Comparison of ENCODE assay signal across 8 cellular contexts in genomic region chr2:89160289-89160688, GRCh38.
DNase-seq lines count a peak whose midpoint lies in the region; ATAC-seq, FAIRE-seq and TF ChIP-seq lines count a peak whose summit lies in the region.
"Not testable (repeated sequence)": the region's sequence is repeated elsewhere in the genome, so short reads cannot be mapped to it uniquely, and the experiment has no call there.

No MANE protein-coding gene starts in this region.

- H3K4me3 ChIP-seq in A673 (ENCODE audit: low read depth, low read length, poor library complexity, severe bottlenecking); GM23338; WERI-Rb-1 (ENCODE audit: low read depth, low read length): not testable (repeated sequence)

- not testable (repeated sequence) for H3K4me1 ChIP-seq in A673 (ENCODE audit: insufficient read depth, low read length, poor library complexity, severe bottlenecking); GM23338 (ENCODE audit: insufficient read depth)

- not testable (repeated sequence) for H3K9me3 Mint-ChIP-seq in GM23338; glutamatergic neuron (ENCODE audit: unreplicated experiment); progenitor cell of endocrine pancreas (ENCODE audit: low read depth)

- not testable (repeated sequence) for H3K4me1 Mint-ChIP-seq in GM23338; glutamatergic neuron (ENCODE audit: low read depth, unreplicated experiment); progenitor cell of endocrine pancreas (ENCODE audit: low read depth)

- not testable (repeated sequence) for H3K27me3 ChIP-seq in A673 (replicated peaks; ENCODE audit: insufficient read depth, low read depth, low read length, poor library complexity); GM23338 (ENCODE audit: insufficient read depth); WERI-Rb-1 (ENCODE audit: insufficient read depth, low read depth, severe bottlenecking)

- BruUV-seq in A673 (replicated peaks; lab: Mats Ljungman, UMichigan), result not testable (repeated sequence)

- H3K9me3 ChIP-seq in A673 (ENCODE audit: low read depth, low read length, poor library complexity, severe bottlenecking); WERI-Rb-1 (ENCODE audit: severe bottlenecking): not testable (repeated sequence)

- peak; percentile 66 for FAIRE-seq in GM19239 (lab: Jason Lieb, UNC)

- ATAC-seq in GM23338 (peak; percentile 99), HG02981 (IDR thresholded peaks at IDR 0.05; ENCODE audit: unreplicated experiment) (peak; percentile 61), HG03521 (IDR thresholded peaks at IDR 0.05; ENCODE audit: unreplicated experiment) (peak; percentile 69)

- CTCF ChIA-PET in A673 (lab: Charles Lee), result not testable (repeated sequence)

- peak; percentile 29; the same call in 1 of the 2 replicates for TF ChIP-seq CTCF in A673 (conservative IDR thresholded peaks at IDR 0.05; ENCODE audit: low read depth, low read length)
- TF ChIP-seq CTCF in GM23338 (conservative IDR thresholded peaks at IDR 0.05; ENCODE audit: low read depth in 2 of 2), result peak in 1 of 2 experiments; percentile 32; a peak in 2 of 4 replicates
- 0 out of 2 replicates have a peak, but pooled peaks have one; percentile 15 for TF ChIP-seq CTCF in WERI-Rb-1 (IDR thresholded peaks at IDR 0.05; ENCODE audit: low read depth, low read length)
- TF ChIP-seq CTCF in glutamatergic neuron (IDR thresholded peaks at IDR 0.05; ENCODE audit: partially characterized antibody, unreplicated experiment), result peak; percentile 18
- TF ChIP-seq CTCF in progenitor cell of endocrine pancreas (IDR thresholded peaks at IDR 0.05; ENCODE audit: unreplicated experiment), result peak; percentile 16

- H3K79me2 ChIP-seq in GM23338 (replicated peaks; ENCODE audit: insufficient read depth), result not testable (repeated sequence)

- not testable (repeated sequence) for H3K4me3 Mint-ChIP-seq in GM23338; glutamatergic neuron (ENCODE audit: unreplicated experiment); progenitor cell of endocrine pancreas (ENCODE audit: low read depth)

- not testable (repeated sequence) for H3K36me3 Mint-ChIP-seq in GM23338 (ENCODE audit: low read depth); glutamatergic neuron (ENCODE audit: unreplicated experiment); progenitor cell of endocrine pancreas (ENCODE audit: insufficient read depth)

- not testable (repeated sequence) for H4K20me1 ChIP-seq in GM23338 (replicated peaks; ENCODE audit: insufficient read depth)

- not testable (repeated sequence) for H3K27ac ChIP-seq in A673 (ENCODE audit: low read depth, low read length, poor library complexity, severe bottlenecking); GM23338 (ENCODE audit: low read depth); WERI-Rb-1

- H3F3A ChIP-seq in GM23338 (replicated peaks; ENCODE audit: low read depth), result not testable (repeated sequence)

- intact Hi-C loops in A673 (cut with micrococcal nuclease; ENCODE audit: unreplicated experiment), result not testable (repeated sequence)

- H3K9me2 ChIP-seq in GM23338 (ENCODE audit: insufficient read depth), result not testable (repeated sequence)

- DNase-seq in A673 (ENCODE audit: low spot score); GM19239 (ENCODE audit: insufficient read length, low spot score); GM23338 (ENCODE audit: low spot score); WERI-Rb-1; progenitor cell of endocrine pancreas (ENCODE audit: low spot score, unreplicated experiment): not testable (repeated sequence)
- peak; percentile 40 for DNase-seq in glutamatergic neuron

- H2AFZ ChIP-seq in GM23338, result not testable (repeated sequence)

- H3K27ac Mint-ChIP-seq in GM23338; glutamatergic neuron (ENCODE audit: unreplicated experiment); progenitor cell of endocrine pancreas: not testable (repeated sequence)

- H3K36me3 ChIP-seq in A673 (ENCODE audit: insufficient read depth, low read length, poor library complexity, severe bottlenecking); GM23338 (ENCODE audit: insufficient read depth); WERI-Rb-1: not testable (repeated sequence)

- POLR2A ChIA-PET in A673 (lab: Charles Lee; ENCODE audit: low non-redundant PET), result not testable (repeated sequence)

- H3K4me2 ChIP-seq in GM23338, result not testable (repeated sequence)

- not testable (repeated sequence) for H3K27me3 Mint-ChIP-seq in GM23338 (ENCODE audit: insufficient read depth, low read depth, poor library complexity); glutamatergic neuron (ENCODE audit: unreplicated experiment); progenitor cell of endocrine pancreas
